In the genomic region with DNA sequence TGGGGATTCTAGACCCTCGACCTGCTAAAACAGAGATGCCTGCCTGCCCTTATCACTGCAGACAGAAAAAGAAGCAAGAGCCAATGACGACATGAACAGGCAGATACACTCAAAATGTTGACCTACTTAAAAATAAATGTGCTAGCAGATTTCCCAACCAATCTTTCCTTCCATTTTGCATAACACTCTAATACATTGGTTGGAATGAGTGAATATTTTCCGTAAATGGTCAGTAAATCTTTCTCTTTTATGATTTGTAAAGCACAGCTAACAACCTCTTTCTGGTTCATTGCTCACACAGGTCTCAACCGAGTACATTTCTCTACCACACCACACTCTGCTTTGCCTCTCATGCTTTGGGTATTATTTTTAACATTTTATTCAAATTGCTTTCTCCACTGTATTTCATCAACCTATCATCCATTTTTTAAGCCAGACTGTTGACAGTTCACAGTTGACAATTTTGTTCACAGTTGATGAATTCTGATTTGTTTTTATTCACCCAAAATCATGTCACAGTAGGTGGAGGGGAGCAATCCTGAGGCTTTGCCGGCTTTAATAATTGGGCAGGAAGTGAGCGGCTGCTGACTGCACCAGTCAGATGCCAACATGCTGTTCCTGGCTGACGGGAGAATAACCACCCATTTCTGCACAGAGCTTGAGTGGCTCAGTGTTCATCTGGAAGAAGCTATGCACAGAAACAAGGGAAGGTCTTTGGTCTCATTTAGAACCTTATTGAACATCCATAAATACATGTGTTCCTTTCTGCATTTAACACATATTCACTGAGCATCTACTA, we compare ENCODE assay signal across 11 cellular contexts.
DNase-seq lines count a peak whose midpoint lies in the region; ATAC-seq lines count a peak whose summit lies in the region.
"Had no signal": no experiment of that assay in that cellular context is flagged by ENCODE, and none has a peak within 500 bp of the region (broad histone marks: within the 10 kb centered on the region; RNA-seq: fewer than 3 reads in every experiment).

No MANE protein-coding gene starts in this region.

- peak overlapping the region in 1 of 6 donors; percentile 13 for H3K27ac Mint-ChIP-seq in immature natural killer cell
- H3K27ac Mint-ChIP-seq: activated T-cell treated with anti-CD3 and anti-CD28 coated beads, Interleukin-2, amount 50 U/mL, for 24 hours had no signal

- ATAC-seq in Right ventricle myocardium inferior (peak; percentile 68), left cardiac atrium (peak; percentile 67 to 74)
- ATAC-seq: K562 had no signal

- intact Hi-C loops in Right ventricle myocardium inferior (cut with DNase I) (loop anchor here (10.0 kb wide), 1 partner anchor 152 kb away; no protein-coding TSS in a partner anchor), cardiac septum (cut with DNase I) (no loop called here), left cardiac atrium (cut with DNase I) (loop anchor here in 1 of 2 donors (10.0 kb wide), 1 partner anchor 142 kb away; no protein-coding TSS in a partner anchor)

- H3K4me1 Mint-ChIP-seq in immature natural killer cell = no peaks in the 10 kb centered on the region

- DNase-seq in Right ventricle myocardium inferior (ENCODE audit: missing footprints) (no peak), cardiac septum (ENCODE audit: low spot score) (no peak), RPMI7951 (ENCODE audit: low read depth) (peak; percentile 17), left cardiac atrium (no peak), NCI-H2171 treated with DMSO at 0.1 percent for 48 hours (lab: John Stamatoyannopoulos, UW) (no peak), dedifferentiated amniotic fluid mesenchymal stem cell (ENCODE audit: extremely low spot score) (no peak), NCI-H1105 (lab: John Stamatoyannopoulos, UW) (no peak), immature natural killer cell (no peak)
- DNase-seq: activated T-cell treated with anti-CD3 and anti-CD28 coated beads, Interleukin-2, amount 50 U/mL, for 24 hours; stimulated activated naive CD4-positive, alpha-beta T cell had no signal

- no peaks in the 10 kb centered on the region for H3K9me3 Mint-ChIP-seq in immature natural killer cell
- H3K9me3 Mint-ChIP-seq: activated T-cell treated with anti-CD3 and anti-CD28 coated beads, Interleukin-2, amount 50 U/mL, for 24 hours had no signal

- no peak overlapping the region for H3K4me3 Mint-ChIP-seq in immature natural killer cell
- H3K4me3 Mint-ChIP-seq: activated T-cell treated with anti-CD3 and anti-CD28 coated beads, Interleukin-2, amount 50 U/mL, for 24 hours had no signal

- H3K27me3 Mint-ChIP-seq in immature natural killer cell (ENCODE audit: low read depth in 3 of 3) = peaks cover 0 to 4% (median 3%) of the 10 kb centered on the region in 3 donors

- H3K36me3 Mint-ChIP-seq in immature natural killer cell = no peaks in the 10 kb centered on the region
